9 cellular contexts compared by ENCODE assay signal in genomic region chr7:39342763-39343162, GRCh38.
"Had no signal": no experiment of that assay in that cellular context is flagged by ENCODE, and none has a peak within 500 bp of the region (broad histone marks: within the 10 kb centered on the region; RNA-seq: fewer than 3 reads in every experiment).

No MANE protein-coding gene starts in this region.

- H3K27ac ChIP-seq: HL-60, KMS-11 had no signal

- H2AFZ ChIP-seq: GM23338 had no signal

- H3K9me3 Mint-ChIP-seq: GM23338, HFFc6 had no signal

- H3K9ac ChIP-seq: KMS-11 had no signal

- DNase-seq: H7, HFFc6, Karpas-422, KBM-7 had no signal

- H3K9me3 ChIP-seq: HAP-1 had no signal

- H3K36me3 ChIP-seq: HAP-1 had no signal

- H3K4me3 ChIP-seq: GM23338, HAP-1 had no signal

- ATAC-seq: GM23338, HCT116 had no signal

- H3K4me3 Mint-ChIP-seq: GM23338, HFFc6 had no signal

- H3K4me2 ChIP-seq: GM23338, KMS-11 had no signal

- H3K27ac Mint-ChIP-seq: GM23338, HFFc6 had no signal
